In the genomic region with DNA sequence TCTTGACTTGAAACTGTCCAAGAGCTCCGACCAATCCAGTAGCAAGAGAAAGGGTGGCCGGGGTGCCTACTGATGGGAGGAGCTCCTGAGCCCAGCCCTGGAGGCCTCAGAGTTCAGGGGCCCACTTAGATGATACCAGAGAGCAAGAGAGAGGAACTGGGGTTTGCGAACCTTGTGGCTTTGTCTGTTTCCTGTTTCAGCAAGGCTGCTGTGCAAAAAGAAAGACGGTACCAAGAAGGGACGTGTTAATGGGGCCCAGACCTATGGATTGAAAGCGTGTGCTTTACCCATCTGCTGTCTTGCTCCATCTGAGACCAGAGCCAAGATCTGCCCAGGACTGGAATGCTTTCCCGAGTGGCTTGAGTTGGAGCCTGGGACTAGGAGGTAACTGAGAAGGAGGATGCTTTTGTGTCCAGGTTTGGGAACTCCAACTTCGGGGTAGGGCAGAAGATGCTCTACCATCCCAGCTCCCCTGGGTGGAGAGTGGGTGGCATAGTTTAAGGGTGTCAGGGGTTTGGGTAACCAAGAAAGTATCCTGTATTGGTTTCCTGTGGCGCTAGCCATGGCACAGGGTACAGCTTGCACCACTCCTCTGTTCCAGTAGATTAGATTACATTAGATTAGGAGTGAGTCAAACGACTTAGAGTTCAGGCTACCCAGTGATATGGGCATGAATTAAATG, we compare ENCODE assay signal across 8 cellular contexts. TPM values are rescaled to one million over a fixed set of nuclear protein-coding genes. Genes with fewer than 3 reads are reported as not detected.
DNase-seq lines count a peak whose midpoint lies in the region; ATAC-seq lines count a peak whose summit lies in the region.

TRAF3IP3 (plus strand) TSS at position 128 of the 682 bp plus-strand sequence. CDS start 3,987 bp downstream, outside the sequence.

- ATAC-seq in Right ventricle myocardium inferior, result peak; percentile 56
- peak; percentile 72 for ATAC-seq in HG03460 (IDR thresholded peaks at IDR 0.05; ENCODE audit: unreplicated experiment)
- ATAC-seq in activated CD4-positive, alpha-beta T cell treated with anti-CD3 and anti-CD28 coated beads for 36 hours, result peak; percentile 76

- H3K4me1 Mint-ChIP-seq in activated CD4-positive, alpha-beta T cell treated with anti-CD3 and anti-CD28 coated beads for 36 hours, result peaks cover 75% of the 10 kb centered on the region

- peak within 1 kb of the TSS; percentile 95 for H3K4me3 Mint-ChIP-seq in activated CD4-positive, alpha-beta T cell treated with anti-CD3 and anti-CD28 coated beads for 36 hours

- H3K27ac Mint-ChIP-seq in activated CD4-positive, alpha-beta T cell treated with anti-CD3 and anti-CD28 coated beads for 36 hours, result peak within 1 kb of the TSS; percentile 99

- CTCF ChIA-PET in activated CD4-positive, alpha-beta T cell treated with anti-CD3 and anti-CD28 coated beads for 36 hours (lab: Charles Lee), result interaction anchor here (0.6 to 5.0 kb wide), 13 partner anchors 8 to 504 kb away, joined by 3 to 58 read pairs (median 5); partner anchors contain the start of genes C1orf74 and UTP25

- H3K9me3 Mint-ChIP-seq in activated CD4-positive, alpha-beta T cell treated with anti-CD3 and anti-CD28 coated beads for 36 hours (ENCODE audit: low read depth), result no peaks in the 10 kb centered on the region

- DNase-seq in Right ventricle myocardium inferior (ENCODE audit: missing footprints), result peak; percentile 71
- no peak for DNase-seq in cardiac septum (ENCODE audit: low spot score)
- DNase-seq in activated CD4-positive, alpha-beta T cell treated with anti-CD3 and anti-CD28 coated beads for 36 hours, result peak; percentile 89
- DNase-seq in stimulated activated CD8-positive, alpha-beta memory T cell treated with anti-CD3 and anti-CD28 coated beads, Interleukin-2, amount 100 ng/mL, for 1 hour (ENCODE audit: low read depth in 2 of 2), result peak; percentile 41 to 46
- DNase-seq in HK-2 (ENCODE audit: unreplicated experiment), result no peak
- no peak for DNase-seq in ACHN

- H3K9me3 ChIP-seq in esophagus (ENCODE audit: control insufficient read depth in 2 of 2, insufficient read depth in 1 of 2, low read depth in 1 of 2, low read length in 1 of 2), result no peaks in the 10 kb centered on the region

- POLR2A ChIA-PET in activated CD4-positive, alpha-beta T cell treated with anti-CD3 and anti-CD28 coated beads for 36 hours (lab: Charles Lee), result interaction anchor here (0.9 to 1.9 kb wide), 10 partner anchors 10 to 618 kb away, joined by 3 to 28 read pairs (median 4); partner anchors contain the start of gene C1orf74

- H3K4me1 ChIP-seq in esophagus (ENCODE audit: control insufficient read depth in 2 of 2, insufficient read depth in 2 of 2, low read length in 1 of 2), result no peaks in the 10 kb centered on the region

- peak within 1 kb of the TSS; percentile 8 to 16 for H3K27ac ChIP-seq in esophagus (ENCODE audit: low read depth in 2 of 2, low read length in 1 of 2)

- 62 to 72% methylated on average over 10 of the region's 10 CpGs for WGBS in esophagus, 2 donors

- in situ Hi-C loops in ACHN (cut with HindIII; ENCODE audit: low pct_ligation_motif_present, low pct_unique_long_range_greater_than_20kb, low sequenced_read_pairs), result no loop called here

- peak within 1 kb of the TSS; percentile 30 to 35 for H3K4me3 ChIP-seq in esophagus (ENCODE audit: low read depth in 1 of 2, low read length in 2 of 2)

- intact Hi-C loops in Right ventricle myocardium inferior (cut with DNase I), result no loop called here
- intact Hi-C loops in cardiac septum (cut with DNase I), result no loop called here
- intact Hi-C loops in activated CD4-positive, alpha-beta T cell treated with anti-CD3 and anti-CD28 coated beads for 36 hours (cut with DNase I, micrococcal nuclease), result loop anchor here (1.0 to 10.0 kb wide), 6 partner anchors 12 to 1931 kb away; partner anchors contain the start of genes C1orf74 (in 2 of the 2) and UTP25 (in 1 of the 2)

- H3K36me3 ChIP-seq in esophagus (ENCODE audit: control insufficient read depth in 2 of 2, insufficient read depth in 2 of 2, low read length in 1 of 2), result no peaks in the 10 kb centered on the region

- peaks cover 43% of the 10 kb centered on the region for H3K36me3 Mint-ChIP-seq in activated CD4-positive, alpha-beta T cell treated with anti-CD3 and anti-CD28 coated beads for 36 hours (ENCODE audit: low read depth)

- H3K27me3 ChIP-seq in esophagus (ENCODE audit: control insufficient read depth in 1 of 2, insufficient read depth in 2 of 2, low read length in 2 of 2), result no peaks in the 10 kb centered on the region

- H3K27me3 Mint-ChIP-seq in activated CD4-positive, alpha-beta T cell treated with anti-CD3 and anti-CD28 coated beads for 36 hours, result no peaks in the 10 kb centered on the region

RNA-seq across cellular contexts. Expression of gene TRAF3IP3, which starts in this region (rescaled TPM):
- total RNA-seq in Right ventricle myocardium inferior (1.7 TPM), cardiac septum (1.00 TPM)
- total RNA-seq in activated CD4-positive, alpha-beta T cell treated with anti-CD3 and anti-CD28 coated beads for 36 hours, result 100 to 1,000 TPM; 136 to 138 TPM
- 1 to 10 TPM; 2.5 to 2.9 TPM for polyA plus RNA-seq in esophagus

Comparison
In these comparisons a context has a peak if more than half of its experiments do, and no peak if none do; other contexts are left out.
1. RNA of gene TRAF3IP3 (total RNA-seq): 136 to 138 TPM in activated CD4-positive, alpha-beta T cell treated with anti-CD3 and anti-CD28 coated beads for 36 hours; 1.7 TPM in Right ventricle myocardium inferior (single experiment) and 1.00 TPM in cardiac septum (single experiment); every median in the first group is over 10 times any median in the second.
2. DNase-seq: peak in Right ventricle myocardium inferior (single experiment), activated CD4-positive, alpha-beta T cell treated with anti-CD3 and anti-CD28 coated beads for 36 hours (single experiment) and stimulated activated CD8-positive, alpha-beta memory T cell treated with anti-CD3 and anti-CD28 coated beads, Interleukin-2, amount 100 ng/mL, for 1 hour (2 of 2); none in cardiac septum (single experiment), HK-2 (single experiment) and ACHN (single experiment).
3. intact Hi-C loops: an anchor here in activated CD4-positive, alpha-beta T cell treated with anti-CD3 and anti-CD28 coated beads for 36 hours (1.0 to 10.0 kb wide); none called in Right ventricle myocardium inferior and cardiac septum.
4. Peak in every context shown above with its lines, with median percentiles within 50 percentile points of each other: ATAC-seq.